ENCODE assay signal across 23 cellular contexts in genomic region chr9:102047549-102047948, GRCh38.
"Had no signal": no experiment of that assay in that cellular context is flagged by ENCODE, and none has a peak within 500 bp of the region (broad histone marks: within the 10 kb centered on the region; RNA-seq: fewer than 3 reads in every experiment).

No MANE protein-coding gene starts in this region.

- H3K4me3 ChIP-seq: left lung, lung, mucosa of descending colon, ovary, right atrium auricular region, right lobe of liver, smooth muscle cell, tibial nerve, uterus had no signal

- H3K36me3 ChIP-seq: left lung, ovary, right atrium auricular region, right lobe of liver, tibial nerve, uterus had no signal

- H3K27me3 ChIP-seq: left lung, ovary, right atrium auricular region, right lobe of liver, tibial nerve had no signal

- DNase-seq: islet precursor cell; kidney glomerular epithelial cell; left colon; left lung; midbrain; mucosa of descending colon; naive thymus-derived CD4-positive, alpha-beta T cell; ovary; right lobe of liver; stimulated activated CD4-positive, alpha-beta T cell treated with anti-CD3 and anti-CD28 coated beads, Interleukin-1b, Interleukin-23, amount 100 ng/mL, for 48 hours; stimulated activated CD4-positive, alpha-beta T cell treated with anti-CD3 and anti-CD28 coated beads, Interleukin-2, amount 100 ng/mL, for 48 hours; stimulated activated CD4-positive, alpha-beta T cell treated with anti-CD3 and anti-CD28 coated beads, Interleukin-4, amount 100 ng/mL, for 4 hours; stimulated activated CD8-positive, alpha-beta memory T cell treated with anti-CD3 and anti-CD28 coated beads, Interleukin-4, amount 100 ng/mL, for 48 hours; stimulated activated naive CD4-positive, alpha-beta T cell treated with Interleukin-2 at 50 U/mL for 16 hours; stimulated activated naive CD8-positive, alpha-beta T cell treated with anti-CD3 and anti-CD28 coated beads, Interleukin-15, amount 100 ng/mL, for 72 hours; substantia nigra; uterus had no signal

- ATAC-seq: left colon; left lung; mucosa of descending colon; naive thymus-derived CD4-positive, alpha-beta T cell; natural killer cell treated with Interleukin-12 subunit alpha and Interleukin-12 subunit beta and Interleukin-15 and Interleukin-18, amount 100 ng/mL, for 72 hours; right lobe of liver; stimulated activated memory B cell treated with anti-CD40 and anti-IgM and Interleukin-4, amounts not matched to agents 10 μg/mL and 1 μg/mL and 100 μg/mL, for 72 hours; stimulated activated naive CD8-positive, alpha-beta T cell treated with anti-CD3 and anti-CD28 coated beads, Interleukin-15, amount 100 ng/mL, for 72 hours had no signal

- H3K9me3 ChIP-seq: mucosa of descending colon, ovary, right atrium auricular region, right lobe of liver, tibial nerve, uterus had no signal

- H3K4me2 ChIP-seq: smooth muscle cell had no signal

- H3K27ac ChIP-seq: left lung, ovary, right atrium auricular region, right lobe of liver, tibial nerve, uterus had no signal

- H3K4me1 ChIP-seq: left lung, right atrium auricular region, right lobe of liver, tibial nerve, uterus had no signal
